Comparison of ENCODE assay signal across 8 cellular contexts in genomic region chr20:43915209-43916072, GRCh38. TPM values are rescaled to one million over a fixed set of nuclear protein-coding genes. Genes with fewer than 3 reads are reported as not detected.
A peak's percentile ranks its signal among the peaks of the same experiment; 100 is the strongest.
DNase-seq lines count a peak whose midpoint lies in the region; ATAC-seq and TF ChIP-seq lines count a peak whose summit lies in the region.

No MANE protein-coding gene starts in this region.

- H3K36me3 Mint-ChIP-seq in CD8-positive, alpha-beta memory T cell: peaks cover 0 to 1% (median 0%) of the 10 kb centered on the region in 3 donors

- H3K79me2 ChIP-seq in trophoblast cell (ENCODE audit: control insufficient read depth, insufficient read depth, low read length, poor library complexity): no peaks in the 10 kb centered on the region

- no peak overlapping the region for H3K9ac ChIP-seq in trophoblast cell (ENCODE audit: low read length)

- peaks cover 12 to 16% (median 13%) of the 10 kb centered on the region in 5 donors for H3K9me3 Mint-ChIP-seq in CD8-positive, alpha-beta memory T cell

- H3K27ac ChIP-seq in CD8-positive, alpha-beta memory T cell (ENCODE audit: low read depth, low read length): no peak overlapping the region
- H3K27ac ChIP-seq in trophoblast cell (ENCODE audit: low read depth, low read length): no peak overlapping the region

- H2BK5ac ChIP-seq in trophoblast cell (ENCODE audit: low read depth, low read length, poor library complexity): no peak overlapping the region

- no peaks in the 10 kb centered on the region for H3K36me3 ChIP-seq in CD8-positive, alpha-beta memory T cell (ENCODE audit: insufficient read depth, low read length)
- no peaks in the 10 kb centered on the region for H3K36me3 ChIP-seq in trophoblast cell (ENCODE audit: control insufficient read depth in 1 of 2, insufficient read depth in 2 of 2, low read length in 2 of 2)

- H3K4me1 ChIP-seq in CD8-positive, alpha-beta memory T cell (ENCODE audit: insufficient read depth, low read length): peaks cover 15% of the 10 kb centered on the region
- peaks cover 3 to 11% of the 10 kb centered on the region in 2 experiments for H3K4me1 ChIP-seq in trophoblast cell (ENCODE audit: control insufficient read depth in 1 of 2, insufficient read depth in 2 of 2, low read length in 2 of 2)

- no peak overlapping the region for H4K91ac ChIP-seq in trophoblast cell (ENCODE audit: low read depth, low read length)

- no peak overlapping the region for H4K8ac ChIP-seq in trophoblast cell (ENCODE audit: low read depth, low read length)

- CTCF ChIA-PET in CD8-positive, alpha-beta memory T cell (lab: Charles Lee): no interaction called here

- in situ Hi-C loops in G401 (cut with HindIII; ENCODE audit: low sequenced_read_pairs): no loop called here

- no CpG with 5 or more reads among the region's 66 CpGs for WGBS in trophoblast cell (ENCODE audit: extremely low coverage, insufficient coverage, insufficient read length)

- H2AK5ac ChIP-seq in trophoblast cell (ENCODE audit: low read length): no peak overlapping the region

- H3K18ac ChIP-seq in trophoblast cell (ENCODE audit: low read length): no peak overlapping the region

- no peaks in the 10 kb centered on the region for H3K79me1 ChIP-seq in trophoblast cell (ENCODE audit: low read length)

- no peak overlapping the region for H2AFZ ChIP-seq in trophoblast cell (ENCODE audit: insufficient read depth, low read length, poor library complexity)

- H3K9me3 ChIP-seq in CD8-positive, alpha-beta memory T cell (ENCODE audit: low read length): no peaks in the 10 kb centered on the region
- H3K9me3 ChIP-seq in trophoblast cell (ENCODE audit: insufficient read depth, low read depth, low read length): peaks cover 12% of the 10 kb centered on the region

- peak overlapping the region; percentile 78 to 90 (median 85) for H3K4me3 Mint-ChIP-seq in CD8-positive, alpha-beta memory T cell

- TF ChIP-seq CTCF in fibroblast of villous mesenchyme (IDR thresholded peaks at IDR 0.05; ENCODE audit: insufficient read depth, low read depth, low read length): no peak

- POLR2A ChIA-PET in CD8-positive, alpha-beta memory T cell (lab: Charles Lee): no interaction called here

- H3K4ac ChIP-seq in trophoblast cell (ENCODE audit: low read depth, low read length): no peak overlapping the region

- peak; percentile 21 for ATAC-seq in HG03521 (IDR thresholded peaks at IDR 0.05; ENCODE audit: unreplicated experiment)
- ATAC-seq in HG02571 (IDR thresholded peaks at IDR 0.05; ENCODE audit: unreplicated experiment): no peak

- peak overlapping the region in 6 of 8 donors; percentile 19 to 90 (median 65) for H3K27ac Mint-ChIP-seq in CD8-positive, alpha-beta memory T cell

- H3K14ac ChIP-seq in trophoblast cell (ENCODE audit: low read length): no peak overlapping the region

- DNase-seq in CD8-positive, alpha-beta memory T cell: peak; percentile 6 to 66 (median 27)
- DNase-seq in activated T-cell treated with anti-CD3 and anti-CD28 coated beads for 4 hours (peak; percentile 35), fibroblast of villous mesenchyme (ENCODE audit: low read depth) (peak; percentile 53), trophoblast cell (peak in 1 of 2 donors; percentile 1), G401 (ENCODE audit: low spot score) (no peak), NCI-H82 (lab: John Stamatoyannopoulos, UW) (no peak)

- H4K12ac ChIP-seq in trophoblast cell (ENCODE audit: low read depth, low read length): no peak overlapping the region

- peaks cover 15 to 28% (median 20%) of the 10 kb centered on the region in 3 donors for H3K4me1 Mint-ChIP-seq in CD8-positive, alpha-beta memory T cell

- peak overlapping the region; percentile 34 for H3K4me3 ChIP-seq in CD8-positive, alpha-beta memory T cell (ENCODE audit: low read length)
- H3K4me3 ChIP-seq in fibroblast of villous mesenchyme (ENCODE audit: low read depth, low read length): peak overlapping the region; percentile 82
- peak overlapping the region; percentile 10 for H3K4me3 ChIP-seq in trophoblast cell (ENCODE audit: low read depth, low read length)

- peaks cover 22% of the 10 kb centered on the region for H3K27me3 ChIP-seq in CD8-positive, alpha-beta memory T cell (ENCODE audit: insufficient read depth, low read length, poor library complexity, severe bottlenecking)
- peaks cover 33% of the 10 kb centered on the region for H3K27me3 ChIP-seq in trophoblast cell (ENCODE audit: insufficient read depth, low read length)

- no peak overlapping the region for H2BK12ac ChIP-seq in trophoblast cell (ENCODE audit: low read length)

- H2BK120ac ChIP-seq in trophoblast cell (ENCODE audit: insufficient read depth, low read length, poor library complexity): no peak overlapping the region

- H3K4me2 ChIP-seq in trophoblast cell (ENCODE audit: low read length): peak overlapping the region; percentile 37

- peaks cover 38 to 71% of the 10 kb centered on the region in 2 donors for H3K27me3 Mint-ChIP-seq in CD8-positive, alpha-beta memory T cell

- H3K23ac ChIP-seq in trophoblast cell (ENCODE audit: low read length): peak overlapping the region; percentile 97

RNA-seq across cellular contexts. Expression of gene TOX2, which starts 0.8 kb away (rescaled TPM):
- total RNA-seq in CD8-positive, alpha-beta memory T cell: under 1 TPM; 0.35 to 0.39 TPM
- 1.2 TPM for polyA plus RNA-seq in CD8-positive, alpha-beta memory T cell
- total RNA-seq in fibroblast of villous mesenchyme: 0.43 and 1.9 TPM in 2 replicates
- polyA plus RNA-seq in trophoblast cell (2013): 0.37 and 0.42 TPM in 2 replicates
- total RNA-seq in G401 (2014; rRNA removed; shearing (Covaris generic)): 0.18 TPM in 1 of 2 replicates, not detected in the other

Comparison
In these comparisons a context has a peak if more than half of its experiments do, and no peak if none do; other contexts are left out.
1. DNase-seq: peak in CD8-positive, alpha-beta memory T cell (5 of 5), activated T-cell treated with anti-CD3 and anti-CD28 coated beads for 4 hours (single experiment) and fibroblast of villous mesenchyme (single experiment); none in G401 (single experiment) and NCI-H82 (single experiment).
2. H3K4me3 ChIP-seq: peak in every context shown above with its lines; median percentile 82 in fibroblast of villous mesenchyme; 34 in CD8-positive, alpha-beta memory T cell; 10 in trophoblast cell.